ENCODE assay signal across 1 cellular context in the genomic region with DNA sequence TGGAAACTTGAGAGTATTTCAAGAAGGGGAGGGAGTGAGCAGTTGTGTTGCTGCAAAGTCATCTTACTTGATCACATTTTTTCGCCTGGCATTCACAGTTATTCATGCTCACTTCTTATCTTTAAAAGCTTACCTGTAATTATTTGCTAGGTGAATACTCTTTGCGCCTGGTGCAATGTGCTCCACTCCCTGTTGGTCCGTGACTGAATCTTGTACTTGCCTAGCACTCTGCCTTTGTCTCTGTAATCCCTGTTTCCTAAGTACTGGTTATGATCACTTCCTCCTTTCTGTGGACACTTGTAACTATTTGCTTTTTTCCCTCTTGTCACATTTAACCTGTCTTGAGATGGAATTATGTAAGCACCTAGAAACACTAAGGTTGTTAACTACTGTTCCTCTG.
A peak's percentile ranks its signal among the peaks of the same experiment; 100 is the strongest.
TF ChIP-seq lines count a peak whose summit lies in the region.

No MANE protein-coding gene starts in this region.

TF ChIP-seq in GM12878, 131 proteins besides CTCF, POLR2A, EP300 and RAD21 (continued from another document):
- TF ChIP-seq STAT3 (IDR thresholded peaks at IDR 0.05; ENCODE audit: low read depth, low read length) = no peak
- no peak for TF ChIP-seq MEF2B (IDR thresholded peaks at IDR 0.05; ENCODE audit: partially characterized antibody, poor library complexity, severe bottlenecking)
- TF ChIP-seq HDAC6 (IDR thresholded peaks at IDR 0.05; ENCODE audit: unreplicated experiment) = no peak
- peak; percentile 79 for TF ChIP-seq SPI1 (IDR thresholded peaks at IDR 0.05; ENCODE audit: borderline replicate concordance, insufficient read depth, low read depth, low read length)
- TF ChIP-seq IKZF2 (IDR thresholded peaks at IDR 0.05) = peak; percentile 58 to 65; a peak in 3 of 4 replicates
- no peak for TF ChIP-seq TCF12 (IDR thresholded peaks at IDR 0.05; ENCODE audit: low read depth, low read length)
- TF ChIP-seq, protein P1, sequence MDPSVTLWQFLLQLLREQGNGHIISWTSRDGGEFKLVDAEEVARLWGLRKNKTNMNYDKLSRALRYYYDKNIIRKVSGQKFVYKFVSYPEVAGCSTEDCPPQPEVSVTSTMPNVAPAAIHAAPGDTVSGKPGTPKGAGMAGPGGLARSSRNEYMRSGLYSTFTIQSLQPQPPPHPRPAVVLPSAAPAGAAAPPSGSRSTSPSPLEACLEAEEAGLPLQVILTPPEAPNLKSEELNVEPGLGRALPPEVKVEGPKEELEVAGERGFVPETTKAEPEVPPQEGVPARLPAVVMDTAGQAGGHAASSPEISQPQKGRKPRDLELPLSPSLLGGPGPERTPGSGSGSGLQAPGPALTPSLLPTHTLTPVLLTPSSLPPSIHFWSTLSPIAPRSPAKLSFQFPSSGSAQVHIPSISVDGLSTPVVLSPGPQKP (IDR thresholded peaks at IDR 0.05; ENCODE audit: low read depth, low read length) = no peak
- no peak for TF ChIP-seq ZNF384 (IDR thresholded peaks at IDR 0.05; ENCODE audit: borderline replicate concordance, low read depth, low read length)
- no peak for TF ChIP-seq NFIC (IDR thresholded peaks at IDR 0.05; ENCODE audit: low read depth, low read length)
- TF ChIP-seq SUZ12 (IDR thresholded peaks at IDR 0.05; ENCODE audit: unreplicated experiment) = no peak
- TF ChIP-seq, protein P2, sequence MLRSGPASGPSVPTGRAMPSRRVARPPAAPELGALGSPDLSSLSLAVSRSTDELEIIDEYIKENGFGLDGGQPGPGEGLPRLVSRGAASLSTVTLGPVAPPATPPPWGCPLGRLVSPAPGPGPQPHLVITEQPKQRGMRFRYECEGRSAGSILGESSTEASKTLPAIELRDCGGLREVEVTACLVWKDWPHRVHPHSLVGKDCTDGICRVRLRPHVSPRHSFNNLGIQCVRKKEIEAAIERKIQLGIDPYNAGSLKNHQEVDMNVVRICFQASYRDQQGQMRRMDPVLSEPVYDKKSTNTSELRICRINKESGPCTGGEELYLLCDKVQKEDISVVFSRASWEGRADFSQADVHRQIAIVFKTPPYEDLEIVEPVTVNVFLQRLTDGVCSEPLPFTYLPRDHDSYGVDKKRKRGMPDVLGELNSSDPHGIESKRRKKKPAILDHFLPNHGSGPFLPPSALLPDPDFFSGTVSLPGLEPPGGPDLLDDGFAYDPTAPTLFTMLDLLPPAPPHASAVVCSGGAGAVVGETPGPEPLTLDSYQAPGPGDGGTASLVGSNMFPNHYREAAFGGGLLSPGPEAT (IDR thresholded peaks at IDR 0.05; ENCODE audit: low read depth) = 0 out of 2 replicates have a peak, but pooled peaks have one; percentile 12
- TF ChIP-seq MTA2 (IDR thresholded peaks at IDR 0.05; ENCODE audit: low read depth) = no peak
- no peak for TF ChIP-seq RELA (IDR thresholded peaks at IDR 0.05; ENCODE audit: borderline replicate concordance, partially characterized antibody)
- no peak for TF ChIP-seq ZZZ3 (IDR thresholded peaks at IDR 0.05; ENCODE audit: control insufficient read depth, insufficient read length, low read depth)
- TF ChIP-seq, protein P3, sequence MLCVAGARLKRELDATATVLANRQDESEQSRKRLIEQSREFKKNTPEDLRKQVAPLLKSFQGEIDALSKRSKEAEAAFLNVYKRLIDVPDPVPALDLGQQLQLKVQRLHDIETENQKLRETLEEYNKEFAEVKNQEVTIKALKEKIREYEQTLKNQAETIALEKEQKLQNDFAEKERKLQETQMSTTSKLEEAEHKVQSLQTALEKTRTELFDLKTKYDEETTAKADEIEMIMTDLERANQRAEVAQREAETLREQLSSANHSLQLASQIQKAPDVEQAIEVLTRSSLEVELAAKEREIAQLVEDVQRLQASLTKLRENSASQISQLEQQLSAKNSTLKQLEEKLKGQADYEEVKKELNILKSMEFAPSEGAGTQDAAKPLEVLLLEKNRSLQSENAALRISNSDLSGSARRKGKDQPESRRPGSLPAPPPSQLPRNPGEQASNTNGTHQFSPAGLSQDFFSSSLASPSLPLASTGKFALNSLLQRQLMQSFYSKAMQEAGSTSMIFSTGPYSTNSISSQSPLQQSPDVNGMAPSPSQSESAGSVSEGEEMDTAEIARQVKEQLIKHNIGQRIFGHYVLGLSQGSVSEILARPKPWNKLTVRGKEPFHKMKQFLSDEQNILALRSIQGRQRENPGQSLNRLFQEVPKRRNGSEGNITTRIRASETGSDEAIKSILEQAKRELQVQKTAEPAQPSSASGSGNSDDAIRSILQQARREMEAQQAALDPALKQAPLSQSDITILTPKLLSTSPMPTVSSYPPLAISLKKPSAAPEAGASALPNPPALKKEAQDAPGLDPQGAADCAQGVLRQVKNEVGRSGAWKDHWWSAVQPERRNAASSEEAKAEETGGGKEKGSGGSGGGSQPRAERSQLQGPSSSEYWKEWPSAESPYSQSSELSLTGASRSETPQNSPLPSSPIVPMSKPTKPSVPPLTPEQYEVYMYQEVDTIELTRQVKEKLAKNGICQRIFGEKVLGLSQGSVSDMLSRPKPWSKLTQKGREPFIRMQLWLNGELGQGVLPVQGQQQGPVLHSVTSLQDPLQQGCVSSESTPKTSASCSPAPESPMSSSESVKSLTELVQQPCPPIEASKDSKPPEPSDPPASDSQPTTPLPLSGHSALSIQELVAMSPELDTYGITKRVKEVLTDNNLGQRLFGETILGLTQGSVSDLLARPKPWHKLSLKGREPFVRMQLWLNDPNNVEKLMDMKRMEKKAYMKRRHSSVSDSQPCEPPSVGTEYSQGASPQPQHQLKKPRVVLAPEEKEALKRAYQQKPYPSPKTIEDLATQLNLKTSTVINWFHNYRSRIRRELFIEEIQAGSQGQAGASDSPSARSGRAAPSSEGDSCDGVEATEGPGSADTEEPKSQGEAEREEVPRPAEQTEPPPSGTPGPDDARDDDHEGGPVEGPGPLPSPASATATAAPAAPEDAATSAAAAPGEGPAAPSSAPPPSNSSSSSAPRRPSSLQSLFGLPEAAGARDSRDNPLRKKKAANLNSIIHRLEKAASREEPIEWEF (IDR thresholded peaks at IDR 0.05; ENCODE audit: insufficient replicate concordance, low read depth, low read length) = no peak
